In the genomic region with DNA sequence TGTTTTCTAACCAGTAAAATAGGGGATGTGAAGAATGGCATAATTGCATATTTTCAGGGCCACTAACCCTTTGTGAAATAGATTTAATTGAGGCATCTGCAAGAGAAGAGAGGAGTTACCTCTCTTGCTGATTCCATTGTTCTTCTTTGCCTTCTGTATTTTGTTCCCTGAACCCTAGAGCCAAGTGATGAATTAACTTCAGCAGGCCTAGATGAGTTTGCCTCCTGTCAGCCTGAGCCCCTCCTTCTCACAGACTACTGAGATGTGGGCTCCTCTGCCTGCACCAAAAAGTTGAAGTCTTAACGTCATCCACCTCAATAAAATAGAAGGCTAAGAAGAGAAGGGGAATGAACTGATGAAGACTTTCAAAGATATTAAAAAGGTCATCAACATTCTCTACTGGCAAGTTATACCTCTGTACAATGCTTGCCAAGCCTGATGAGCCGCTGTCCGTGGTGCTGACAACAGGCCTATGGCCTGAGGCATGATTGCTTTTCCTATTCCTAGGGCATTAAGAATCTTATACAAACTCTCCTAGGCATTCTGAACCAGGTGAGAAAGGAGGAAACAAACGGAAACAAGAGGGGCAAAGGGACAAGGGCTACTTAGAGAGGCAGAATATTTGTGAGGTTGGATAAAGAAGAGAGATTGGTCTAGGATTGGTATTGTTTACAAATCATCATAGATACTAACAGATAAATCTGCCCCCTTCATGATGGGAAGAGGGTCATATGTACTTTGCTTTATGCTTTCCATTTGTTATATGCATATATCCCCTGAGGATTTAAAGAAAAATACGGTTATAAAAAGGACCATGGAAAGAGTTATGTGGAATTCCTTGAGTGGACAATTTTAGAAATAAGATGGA, we compare ENCODE assay signal across 8 cellular contexts.
DNase-seq lines count a peak whose midpoint lies in the region; ATAC-seq and TF ChIP-seq lines count a peak whose summit lies in the region.

No MANE protein-coding gene starts in this region.

- H3K27me3 ChIP-seq in MM.1S (replicated peaks; ENCODE audit: insufficient read depth, low read length) = no peaks in the 10 kb centered on the region
- H3K27me3 ChIP-seq in adipocyte (replicated peaks; ENCODE audit: control insufficient read depth, insufficient read depth, low read length) = peaks cover 5% of the 10 kb centered on the region

- no peaks in the 10 kb centered on the region for H3K27me3 Mint-ChIP-seq in memory B cell

- no peak overlapping the region for H3K4me3 Mint-ChIP-seq in memory B cell

- no peaks in the 10 kb centered on the region for H3K4me1 Mint-ChIP-seq in memory B cell

- no peak overlapping the region for H3K4me3 ChIP-seq in MM.1S (ENCODE audit: low read length)
- H3K4me3 ChIP-seq in adipocyte (ENCODE audit: low read length) = no peak overlapping the region

- H3K9ac ChIP-seq in MM.1S (ENCODE audit: low read length) (no peak overlapping the region), adipocyte (ENCODE audit: low read length) (no peak overlapping the region)

- H3K4me1 ChIP-seq in MM.1S (ENCODE audit: low read length) (no peaks in the 10 kb centered on the region), adipocyte (ENCODE audit: control insufficient read depth, insufficient read depth, low read length) (no peaks in the 10 kb centered on the region)

- H3K9me2 ChIP-seq in MM.1S (replicated peaks; ENCODE audit: insufficient read depth, low read length) = no peaks in the 10 kb centered on the region

- H2AFZ ChIP-seq in MM.1S (ENCODE audit: low read length) = no peak overlapping the region

- no peaks in the 10 kb centered on the region for H4K20me1 ChIP-seq in MM.1S (ENCODE audit: insufficient read depth, low read length)

- H3K79me2 ChIP-seq in MM.1S (ENCODE audit: low read length) = no peaks in the 10 kb centered on the region

- no peaks in the 10 kb centered on the region for H3F3A ChIP-seq in MM.1S (ENCODE audit: insufficient read depth, low read length)

- DNase-seq in EH (ENCODE audit: low read depth) = peak; percentile 47
- DNase-seq in MM.1S = peak; percentile 53
- peak; percentile 43 for DNase-seq in adipocyte (ENCODE audit: low read depth)
- DNase-seq in memory B cell (ENCODE audit: low spot score in 2 of 2) = peak; percentile 16 to 31
- DNase-seq in NCI-H2029 (lab: John Stamatoyannopoulos, UW) = no peak
- DNase-seq in hepatic stellate cell (ENCODE audit: low spot score) = no peak

- no peaks in the 10 kb centered on the region for H3K36me3 Mint-ChIP-seq in memory B cell

- ATAC-seq in memory B cell (ENCODE audit: low read depth) (peak; percentile 37), GM21737 (IDR thresholded peaks at IDR 0.05; ENCODE audit: unreplicated experiment) (no peak), GM19395 (IDR thresholded peaks at IDR 0.05; ENCODE audit: unreplicated experiment) (no peak)

- no peak for TF ChIP-seq CTCF in MM.1S (IDR thresholded peaks at IDR 0.05; ENCODE audit: low read length)

- H3K9me3 Mint-ChIP-seq in memory B cell = no peaks in the 10 kb centered on the region

- H3K36me3 ChIP-seq in MM.1S (replicated peaks; ENCODE audit: insufficient read depth, low read length) = no peaks in the 10 kb centered on the region
- H3K36me3 ChIP-seq in adipocyte (ENCODE audit: control insufficient read depth, insufficient read depth, low read length, severe bottlenecking) = no peaks in the 10 kb centered on the region

- no peak overlapping the region for H3K27ac Mint-ChIP-seq in memory B cell

- H3K4me2 ChIP-seq in MM.1S (ENCODE audit: low read depth, low read length) = no peak overlapping the region

- no peak overlapping the region for H3K27ac ChIP-seq in MM.1S (ENCODE audit: low read length)

- no peaks in the 10 kb centered on the region for H3K9me3 ChIP-seq in MM.1S (replicated peaks; ENCODE audit: insufficient read depth, low read length)
- no peaks in the 10 kb centered on the region for H3K9me3 ChIP-seq in adipocyte (ENCODE audit: control insufficient read depth, low read length)

Comparison
In these comparisons a context has a peak if more than half of its experiments do, and no peak if none do; other contexts are left out.
1. DNase-seq: peak in EH (single experiment), MM.1S (single experiment), adipocyte (single experiment) and memory B cell (2 of 2); none in NCI-H2029 (single experiment) and hepatic stellate cell (single experiment).